Comparison of ENCODE assay signal across 9 cellular contexts in genomic region chr22:30396871-30397655, GRCh38. TPM values are rescaled to one million over a fixed set of nuclear protein-coding genes. Genes with fewer than 3 reads are reported as not detected.
A peak's percentile ranks its signal among the peaks of the same experiment; 100 is the strongest.
DNase-seq lines count a peak whose midpoint lies in the region; ATAC-seq, FAIRE-seq and TF ChIP-seq lines count a peak whose summit lies in the region.
"Had no signal": no experiment of that assay in that cellular context is flagged by ENCODE, and none has a peak within 500 bp of the region (broad histone marks: within the 10 kb centered on the region; RNA-seq: fewer than 3 reads in every experiment).

TSS of gene SEC14L2 (plus strand) at chr22:30397018. CDS start at chr22:30397117, 99 bp downstream.

- H3K9ac ChIP-seq in neural cell (ENCODE audit: low read length) = peak within 1 kb of the TSS; percentile 63

- peak; percentile 80 to 88 for ATAC-seq in A549
- peak; percentile 84 for ATAC-seq in GM23338
- ATAC-seq in RWPE2 (ENCODE audit: low read depth) = peak; percentile 84
- ATAC-seq in foreskin keratinocyte = peak; percentile 62

- TF ChIP-seq CTCF in A549 (IDR thresholded peaks at IDR 0.05) (no peak), GM23338 (conservative IDR thresholded peaks at IDR 0.05; ENCODE audit: low read depth in 2 of 2) (no peak), RWPE2 (IDR thresholded peaks at IDR 0.05; ENCODE audit: poor library complexity, severe bottlenecking) (no peak), foreskin keratinocyte (conservative IDR thresholded peaks at IDR 0.05) (no peak), neural cell (IDR thresholded peaks at IDR 0.05; ENCODE audit: poor library complexity, severe bottlenecking) (no peak)

- TF ChIP-seq RAD21 in A549 (conservative IDR thresholded peaks at IDR 0.05 in 1 of 2, IDR thresholded peaks at IDR 0.05 in 1 of 2) (no peak), neural cell (conservative IDR thresholded peaks at IDR 0.05) (peak; percentile 11)

- peaks cover 18% of the 10 kb centered on the region for H3K4me1 ChIP-seq in A549
- peaks cover 26% of the 10 kb centered on the region for H3K4me1 ChIP-seq in GM23338 (ENCODE audit: insufficient read depth)
- peaks cover 11% of the 10 kb centered on the region for H3K4me1 ChIP-seq in RWPE2 (ENCODE audit: insufficient read depth, poor library complexity, severe bottlenecking)
- H3K4me1 ChIP-seq in foreskin keratinocyte = peaks cover 10% of the 10 kb centered on the region

- CTCF ChIA-PET in A549 (lab: Yijun Ruan, JAX) = interaction anchor here (1.0 to 2.0 kb wide), 7 partner anchors 9 to 134 kb away, joined by 3 to 11 read pairs (median 4); partner anchors contain the start of gene RNF215

- peaks cover 43% of the 10 kb centered on the region for H3K27me3 Mint-ChIP-seq in GM23338 (ENCODE audit: insufficient read depth, low read depth, poor library complexity)

- H3K4me1 Mint-ChIP-seq in GM23338 = peaks cover 33% of the 10 kb centered on the region

- H3K9me3 ChIP-seq in A549 (no peaks in the 10 kb centered on the region), RWPE2 (ENCODE audit: severe bottlenecking) (no peaks in the 10 kb centered on the region), neural cell (ENCODE audit: low read length) (no peaks in the 10 kb centered on the region)

- WGBS in A549 (ENCODE audit: missing lambda C conversion rate) = 0% methylated on average over 5 of the region's 56 CpGs

- no peak within 1 kb of the TSS for H3K27ac Mint-ChIP-seq in GM23338

- H2AFZ ChIP-seq in GM23338 (peak within 1 kb of the TSS; percentile 96), neural cell (ENCODE audit: low read depth, low read length) (no peak within 1 kb of the TSS)

- no peaks in the 10 kb centered on the region for H3K9me3 Mint-ChIP-seq in GM23338

- H3K4me2 ChIP-seq in A549 = peak within 1 kb of the TSS; percentile 91
- peak within 1 kb of the TSS; percentile 93 for H3K4me2 ChIP-seq in GM23338
- H3K4me2 ChIP-seq in neural cell (ENCODE audit: low read length) = peak within 1 kb of the TSS; percentile 77

- POLR2A ChIA-PET in A549 (lab: Yijun Ruan, JAX) = interaction anchor here (0.9 to 2.1 kb wide), 5 partner anchors 10 to 293 kb away, joined by 3 to 12 read pairs (median 3); partner anchors contain the start of gene RNF215

- no peak for TF ChIP-seq EP300 in A549 (IDR thresholded peaks at IDR 0.05)
- TF ChIP-seq EP300 in neural cell (conservative IDR thresholded peaks at IDR 0.05; ENCODE audit: poor library complexity, severe bottlenecking) = no peak

- peak; percentile 38; the same call in 1 of the 2 replicates for TF ChIP-seq POLR2A in A549 (IDR thresholded peaks at IDR 0.05; ENCODE audit: low read length)

- H3K9me2 ChIP-seq in GM23338 (ENCODE audit: insufficient read depth) (no peaks in the 10 kb centered on the region), neural cell (ENCODE audit: insufficient read depth, low read length) (no peaks in the 10 kb centered on the region)

- H3K27me3 ChIP-seq in GM23338 (ENCODE audit: insufficient read depth) = peaks cover 34% of the 10 kb centered on the region
- no peaks in the 10 kb centered on the region for H3K27me3 ChIP-seq in RWPE2 (ENCODE audit: insufficient read depth, poor library complexity, severe bottlenecking)
- no peaks in the 10 kb centered on the region for H3K27me3 ChIP-seq in foreskin keratinocyte
- H3K27me3 ChIP-seq in neural cell (ENCODE audit: insufficient read depth, low read depth, low read length) = peaks cover 18% of the 10 kb centered on the region

- peak within 1 kb of the TSS; percentile 81 to 98 for H3K27ac ChIP-seq in A549
- no peak within 1 kb of the TSS for H3K27ac ChIP-seq in GM23338 (ENCODE audit: low read depth)
- peak within 1 kb of the TSS; percentile 73 for H3K27ac ChIP-seq in RWPE2 (ENCODE audit: poor library complexity, severe bottlenecking)
- peak within 1 kb of the TSS; percentile 37 for H3K27ac ChIP-seq in foreskin keratinocyte
- H3K27ac ChIP-seq in neural cell (ENCODE audit: low read length) = no peak within 1 kb of the TSS

- peak within 1 kb of the TSS; percentile 82 for H3K4me3 Mint-ChIP-seq in GM23338

- no peaks in the 10 kb centered on the region for H3K79me2 ChIP-seq in GM23338 (replicated peaks; ENCODE audit: insufficient read depth)
- no peaks in the 10 kb centered on the region for H3K79me2 ChIP-seq in neural cell (replicated peaks; ENCODE audit: insufficient read depth, low read length)

- peak; percentile 33 to 55 for DNase-seq in A549 (ENCODE audit: low read depth in 1 of 2, low spot score in 1 of 2)
- peak; percentile 85 for DNase-seq in GM23338 (ENCODE audit: low spot score)
- DNase-seq in RWPE2 (ENCODE audit: low spot score) = no peak
- peak; percentile 70 for DNase-seq in activated naive CD4-positive, alpha-beta T cell treated with Interleukin-2 at 50 U/mL for 16 hours
- peak in 1 of 2 donors; percentile 36 for DNase-seq in foreskin keratinocyte
- DNase-seq in stromal cell of bone marrow (ENCODE audit: low read depth) = peak; percentile 21
- DNase-seq in NK-92 treated with Interleukin-12 subunit alpha and Interleukin-12 subunit beta, amount 100 ng/mL, for 24 hours (lab: John Stamatoyannopoulos, UW) = no peak

- no peak for FAIRE-seq in A549 (lab: Jason Lieb, UNC)
- FAIRE-seq: GM18507 had no signal

- no peaks in the 10 kb centered on the region for H3K36me3 ChIP-seq in GM23338 (ENCODE audit: insufficient read depth)
- H3K36me3 ChIP-seq in RWPE2 (ENCODE audit: low read depth) = peaks cover 31% of the 10 kb centered on the region
- no peaks in the 10 kb centered on the region for H3K36me3 ChIP-seq in neural cell (ENCODE audit: insufficient read depth, low read length)

- no peaks in the 10 kb centered on the region; the same call in 2 of the 3 replicates for H3K36me3 Mint-ChIP-seq in GM23338 (ENCODE audit: low read depth)

- peak within 1 kb of the TSS; percentile 76 for H3K4me3 ChIP-seq in A549
- H3K4me3 ChIP-seq in GM23338 = peak within 1 kb of the TSS; percentile 81
- peak within 1 kb of the TSS; percentile 69 for H3K4me3 ChIP-seq in RWPE2 (ENCODE audit: severe bottlenecking)
- H3K4me3 ChIP-seq in neural cell (ENCODE audit: low read length) = peak within 1 kb of the TSS; percentile 89

- no peaks in the 10 kb centered on the region for H4K20me1 ChIP-seq in GM23338 (replicated peaks; ENCODE audit: insufficient read depth)
- H4K20me1 ChIP-seq in neural cell (ENCODE audit: insufficient read depth) = no peaks in the 10 kb centered on the region

- H3F3A ChIP-seq in GM23338 (replicated peaks; ENCODE audit: low read depth) = no peaks in the 10 kb centered on the region; the same call in 1 of the 2 replicates
- H3F3A ChIP-seq in neural cell (ENCODE audit: insufficient read depth, low read length, poor library complexity, severe bottlenecking) = no peaks in the 10 kb centered on the region

TF ChIP-seq in A549, 52 proteins besides CTCF, POLR2A, EP300 and RAD21:
- TF ChIP-seq JUN (IDR thresholded peaks at IDR 0.05) = 0 out of 5 replicates have a peak, but pooled peaks of 1 of the 2 experiments have one; percentile 29
- TF ChIP-seq HOXB13 (CRISPR knock-in tag; IDR thresholded peaks at IDR 0.05; ENCODE audit: low read depth) = no peak

TF ChIP-seq in GM23338, 12 proteins besides CTCF, POLR2A, EP300 and RAD21:
- peak; percentile 70 for TF ChIP-seq POLR2AphosphoS5 (IDR thresholded peaks at IDR 0.05; ENCODE audit: low read depth)
- no peak for TF ChIP-seq ZNF114 (CRISPR knock-in tag; IDR thresholded peaks at IDR 0.05)

TF ChIP-seq in neural cell, 6 proteins besides CTCF, POLR2A, EP300 and RAD21:
- TF ChIP-seq POLR2AphosphoS5 (IDR thresholded peaks at IDR 0.05) (no peak), EZH2 (IDR thresholded peaks at IDR 0.05; ENCODE audit: borderline replicate concordance, insufficient read depth, low read length, poor library complexity, severe bottlenecking) (no peak), SMC3 (conservative IDR thresholded peaks at IDR 0.05; ENCODE audit: poor library complexity) (peak; percentile 22), TAF1 (IDR thresholded peaks at IDR 0.05; ENCODE audit: low read depth) (no peak)

RNA-seq across cellular contexts. Expression of gene SEC14L2, which starts in this region (rescaled TPM):
- polyA plus RNA-seq in A549 (2011; rRNA removed) (12.5 and 12.8 TPM in 2 replicates), A549 (2017; fragmentation: RNase III; extraction: RNeasy Plus Mini Kit Qiagen cat#74134 plus additional on column Dnase treatment) (15.2 to 21.8 TPM (median 17.2 TPM) in 3 replicates), GM23338 (2016; fragmentation: Nextera tagmentation; extraction: Ambion mirVana) (2.2 and 2.5 TPM in 2 replicates), foreskin keratinocyte (28.3 and 35.2 TPM in 2 replicates), neural cell (2.0 and 2.7 TPM in 2 replicates)
- polyA plus RNA-seq in A549 (2012; cell fraction: cytosol; rRNA removed) = 8.1 and 12.1 TPM in 2 replicates
- 14.0 and 14.9 TPM in 2 replicates for polyA plus RNA-seq in A549 (2012; cell fraction: nucleus; rRNA removed)
- 24.0 and 25.4 TPM in 2 replicates for polyA minus RNA-seq in A549 (2011; rRNA and poly(A)+ RNA removed)
- total RNA-seq in GM23338 (2014; rRNA removed; shearing (Covaris generic)) = 2.1 and 4.2 TPM in 2 replicates
- total RNA-seq in foreskin keratinocyte = 31.7 and 43.0 TPM in 2 replicates
- polyA minus RNA-seq in neural cell = 4.9 and 5.8 TPM in 2 replicates

Comparison
In these comparisons a context has a peak if more than half of its experiments do, and no peak if none do; other contexts are left out.
1. DNase-seq: peak in A549 (2 of 2), GM23338 (single experiment), activated naive CD4-positive, alpha-beta T cell treated with Interleukin-2 at 50 U/mL for 16 hours (single experiment) and stromal cell of bone marrow (single experiment); none in RWPE2 (single experiment) and NK-92 treated with Interleukin-12 subunit alpha and Interleukin-12 subunit beta, amount 100 ng/mL, for 24 hours (single experiment).
2. H3K27ac ChIP-seq: peak in A549 (2 of 2), RWPE2 (single experiment) and foreskin keratinocyte (single experiment); none in GM23338 (single experiment) and neural cell (single experiment).
3. Peak in every context shown above with its lines, with median percentiles within 50 percentile points of each other: ATAC-seq, H3K4me2 ChIP-seq and H3K4me3 ChIP-seq.